1 cellular context compared by ENCODE assay signal in the genomic region with DNA sequence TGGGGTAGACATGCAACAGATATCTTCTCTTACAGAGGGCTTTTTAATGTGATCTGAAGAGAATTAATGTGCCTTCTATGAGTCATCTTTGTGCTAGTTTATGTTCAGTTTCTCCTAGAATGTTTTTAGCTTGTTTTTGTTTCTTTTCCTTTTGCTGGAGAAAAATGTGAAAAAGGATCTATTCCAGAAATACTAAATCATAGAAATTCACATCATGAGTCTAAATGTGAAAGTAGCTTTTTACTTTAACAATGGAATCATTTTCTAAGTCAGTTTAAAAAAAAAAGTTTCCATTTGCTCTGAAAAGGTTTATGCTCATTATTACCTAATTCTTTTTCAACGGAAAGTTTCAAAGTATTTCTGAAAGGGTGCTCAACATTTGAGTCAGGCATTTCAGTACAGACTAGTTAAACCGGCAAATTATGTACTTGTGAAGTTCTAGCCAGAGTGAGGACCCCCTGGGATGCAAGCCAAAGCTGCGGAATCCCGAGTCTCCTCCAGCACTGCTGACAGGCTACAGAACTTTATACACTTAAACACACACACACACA.
A peak's percentile ranks its signal among the peaks of the same experiment; 100 is the strongest.
TF ChIP-seq lines count a peak whose summit lies in the region.

No MANE protein-coding gene starts in this region.

TF ChIP-seq in IMR-90, 13 proteins besides CTCF, POLR2A, EP300 and RAD21 (continued from another document):
- TF ChIP-seq FOS (IDR thresholded peaks at IDR 0.05; ENCODE audit: low read depth, low read length): peak; percentile 79; the same call in 1 of the 2 replicates
- TF ChIP-seq ELK1 (IDR thresholded peaks at IDR 0.05; ENCODE audit: borderline replicate concordance, low read depth, low read length): no peak
